ENCODE assay signal across 2 cellular contexts in the genomic region with DNA sequence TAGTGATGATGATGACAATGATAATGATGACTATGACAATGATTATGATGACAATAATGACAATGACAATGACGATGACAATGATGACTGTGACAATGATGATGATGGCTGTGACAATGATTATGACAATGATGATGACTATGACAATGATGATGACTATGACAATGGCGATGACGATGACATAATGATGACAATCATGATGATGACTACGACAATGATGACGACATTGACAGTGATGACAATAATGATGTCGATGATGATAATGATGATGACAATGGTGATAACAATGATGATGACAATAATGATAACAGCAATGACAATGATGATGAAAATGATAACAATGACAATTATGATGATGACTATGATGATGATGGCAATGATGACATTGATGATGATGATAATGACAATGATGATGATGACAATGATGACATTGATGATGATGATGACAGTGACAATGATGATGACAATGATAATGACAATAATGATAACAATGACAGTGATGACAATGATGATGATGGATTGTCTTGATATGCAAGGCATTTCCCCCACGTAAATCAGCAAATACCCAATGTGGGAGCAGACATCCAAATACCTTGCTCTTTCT.
TF ChIP-seq lines count a peak whose summit lies in the region.

No MANE protein-coding gene starts in this region.

TF ChIP-seq in HEK293, 187 proteins besides CTCF, POLR2A, EP300 and RAD21 (continued from another document and continues in another):
- TF ChIP-seq, protein P1, sequence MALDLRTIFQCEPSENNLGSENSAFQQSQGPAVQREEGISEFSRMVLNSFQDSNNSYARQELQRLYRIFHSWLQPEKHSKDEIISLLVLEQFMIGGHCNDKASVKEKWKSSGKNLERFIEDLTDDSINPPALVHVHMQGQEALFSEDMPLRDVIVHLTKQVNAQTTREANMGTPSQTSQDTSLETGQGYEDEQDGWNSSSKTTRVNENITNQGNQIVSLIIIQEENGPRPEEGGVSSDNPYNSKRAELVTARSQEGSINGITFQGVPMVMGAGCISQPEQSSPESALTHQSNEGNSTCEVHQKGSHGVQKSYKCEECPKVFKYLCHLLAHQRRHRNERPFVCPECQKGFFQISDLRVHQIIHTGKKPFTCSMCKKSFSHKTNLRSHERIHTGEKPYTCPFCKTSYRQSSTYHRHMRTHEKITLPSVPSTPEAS (tag by site-specific recombination; IDR thresholded peaks at IDR 0.05): no peak
- TF ChIP-seq HIC1 (tag by site-specific recombination; IDR thresholded peaks at IDR 0.05) (no peak), MYNN (tag by site-specific recombination; IDR thresholded peaks at IDR 0.05; ENCODE audit: borderline replicate concordance) (no peak), KLF7 (tag by site-specific recombination; IDR thresholded peaks at IDR 0.05; ENCODE audit: borderline replicate concordance) (no peak), HOXD13 (CRISPR knock-in tag; IDR thresholded peaks at IDR 0.05; ENCODE audit: borderline replicate concordance) (no peak), ZXDB (tag by site-specific recombination; IDR thresholded peaks at IDR 0.05) (no peak), ZBTB20 (tag by site-specific recombination; IDR thresholded peaks at IDR 0.05) (no peak), ZNF658 (tag by site-specific recombination; IDR thresholded peaks at IDR 0.05) (peak; percentile 96; the same call in 1 of the 2 replicates), ZNF114 (tag by site-specific recombination; IDR thresholded peaks at IDR 0.05) (no peak), ZNF843 (tag by site-specific recombination; IDR thresholded peaks at IDR 0.05) (no peak), ZNF571 (tag by site-specific recombination; IDR thresholded peaks at IDR 0.05) (no peak), ZNF792 (tag by site-specific recombination; IDR thresholded peaks at IDR 0.05) (no peak), ZNF747 (tag by site-specific recombination; IDR thresholded peaks at IDR 0.05) (0 out of 2 replicates have a peak, but pooled peaks have one; percentile 57), ZNF549 (tag by site-specific recombination; IDR thresholded peaks at IDR 0.05) (no peak), ZNF37A (tag by site-specific recombination; IDR thresholded peaks at IDR 0.05) (no peak), ZNF292 (tag by site-specific recombination; IDR thresholded peaks at IDR 0.05; ENCODE audit: borderline replicate concordance, low read depth) (no peak), ZSCAN30 (tag by site-specific recombination; IDR thresholded peaks at IDR 0.05) (no peak), ZNF704 (tag by site-specific recombination; IDR thresholded peaks at IDR 0.05) (no peak), ZNF169 (tag by site-specific recombination; IDR thresholded peaks at IDR 0.05) (0 out of 2 replicates have a peak, but pooled peaks have one; percentile 34), WT1 (tag by site-specific recombination; IDR thresholded peaks at IDR 0.05) (no peak), ZNF138 (tag by site-specific recombination; IDR thresholded peaks at IDR 0.05; ENCODE audit: borderline replicate concordance) (no peak), HOXC10 (CRISPR knock-in tag; IDR thresholded peaks at IDR 0.05) (no peak)
- TF ChIP-seq, protein P2, sequence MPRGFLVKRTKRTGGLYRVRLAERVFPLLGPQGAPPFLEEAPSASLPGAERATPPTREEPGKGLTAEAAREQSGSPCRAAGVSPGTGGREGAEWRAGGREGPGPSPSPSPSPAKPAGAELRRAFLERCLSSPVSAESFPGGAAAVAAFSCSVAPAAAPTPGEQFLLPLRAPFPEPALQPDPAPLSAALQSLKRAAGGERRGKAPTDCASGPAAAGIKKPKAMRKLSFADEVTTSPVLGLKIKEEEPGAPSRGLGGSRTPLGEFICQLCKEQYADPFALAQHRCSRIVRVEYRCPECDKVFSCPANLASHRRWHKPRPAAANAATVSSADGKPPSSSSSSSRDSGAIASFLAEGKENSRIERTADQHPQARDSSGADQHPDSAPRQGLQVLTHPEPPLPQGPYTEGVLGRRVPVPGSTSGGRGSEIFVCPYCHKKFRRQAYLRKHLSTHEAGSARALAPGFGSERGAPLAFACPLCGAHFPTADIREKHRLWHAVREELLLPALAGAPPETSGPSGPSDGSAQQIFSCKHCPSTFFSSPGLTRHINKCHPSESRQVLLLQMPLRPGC (tag by site-specific recombination; IDR thresholded peaks at IDR 0.05): no peak
- TF ChIP-seq, protein P3, sequence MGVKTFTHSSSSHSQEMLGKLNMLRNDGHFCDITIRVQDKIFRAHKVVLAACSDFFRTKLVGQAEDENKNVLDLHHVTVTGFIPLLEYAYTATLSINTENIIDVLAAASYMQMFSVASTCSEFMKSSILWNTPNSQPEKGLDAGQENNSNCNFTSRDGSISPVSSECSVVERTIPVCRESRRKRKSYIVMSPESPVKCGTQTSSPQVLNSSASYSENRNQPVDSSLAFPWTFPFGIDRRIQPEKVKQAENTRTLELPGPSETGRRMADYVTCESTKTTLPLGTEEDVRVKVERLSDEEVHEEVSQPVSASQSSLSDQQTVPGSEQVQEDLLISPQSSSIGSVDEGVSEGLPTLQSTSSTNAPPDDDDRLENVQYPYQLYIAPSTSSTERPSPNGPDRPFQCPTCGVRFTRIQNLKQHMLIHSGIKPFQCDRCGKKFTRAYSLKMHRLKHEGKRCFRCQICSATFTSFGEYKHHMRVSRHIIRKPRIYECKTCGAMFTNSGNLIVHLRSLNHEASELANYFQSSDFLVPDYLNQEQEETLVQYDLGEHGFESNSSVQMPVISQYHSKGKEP (tag by site-specific recombination; IDR thresholded peaks at IDR 0.05): no peak

TF ChIP-seq in neural cell, 6 proteins besides CTCF, POLR2A, EP300 and RAD21 (continued from another document):
- TF ChIP-seq POLR2AphosphoS5 (IDR thresholded peaks at IDR 0.05) (peak; percentile 89), EZH2 (IDR thresholded peaks at IDR 0.05; ENCODE audit: borderline replicate concordance, insufficient read depth, low read length, poor library complexity, severe bottlenecking) (no peak), TAF1 (IDR thresholded peaks at IDR 0.05; ENCODE audit: low read depth) (no peak), MXI1 (conservative IDR thresholded peaks at IDR 0.05; ENCODE audit: poor library complexity, severe bottlenecking) (no peak), SMC3 (conservative IDR thresholded peaks at IDR 0.05; ENCODE audit: poor library complexity) (no peak)
